ENCODE assay signal across 20 cellular contexts in genomic region chr5:160473736-160474483, GRCh38. TPM values are rescaled to one million over a fixed set of nuclear protein-coding genes. Genes with fewer than 3 reads are reported as not detected.
DNase-seq lines count a peak whose midpoint lies in the region; ATAC-seq and TF ChIP-seq lines count a peak whose summit lies in the region.
"Had no signal": no experiment of that assay in that cellular context is flagged by ENCODE, and none has a peak within 500 bp of the region (broad histone marks: within the 10 kb centered on the region; RNA-seq: fewer than 3 reads in every experiment).

No MANE protein-coding gene starts in this region.

- peaks cover 96% of the 10 kb centered on the region for H3K4me1 Mint-ChIP-seq in Calu3 (ENCODE audit: low read depth, unreplicated experiment)

- CTCF ChIA-PET in Calu3 (lab: Charles Lee): interaction anchor here (1.2 to 1.3 kb wide), 2 partner anchors 10 to 11 kb away, joined by 3 read pairs; no protein-coding TSS in a partner anchor

- in situ Hi-C loops in SK-MEL-5 (cut with HindIII; ENCODE audit: low pct_unique_long_range_greater_than_20kb, low sequenced_read_pairs): no loop called here

- H3K27ac Mint-ChIP-seq in Calu3 (ENCODE audit: unreplicated experiment): peak overlapping the region; percentile 40
- H3K27ac Mint-ChIP-seq: H9, mesothelial cell of epicardium had no signal

- no peak for DNase-seq in activated CD4-positive, CD25-positive, alpha-beta regulatory T cell treated with anti-CD3 and anti-CD28 coated beads, Interleukin-2, amount 50 U/mL, for 72 hours
- DNase-seq in Calu3 (no peak), SK-MEL-5 (ENCODE audit: low read depth, low spot score) (peak; percentile 44), kidney glomerular epithelial cell (lab: John Stamatoyannopoulos, UW) (peak; percentile 56), NCI-H82 (lab: John Stamatoyannopoulos, UW) (no peak), left colon (no peak)
- DNase-seq: BE2C; brain microvascular endothelial cell; foreskin fibroblast; H9; hypothalamus; kidney; NCI-H187 treated with DMSO at 0.1 percent for 48 hours; NCI-H446; NK-92 treated with Interleukin-12 subunit alpha and Interleukin-12 subunit beta, amount 100 ng/mL, for 24 hours; stimulated activated CD4-positive, alpha-beta T cell treated with anti-CD3 and anti-CD28 coated beads, Interleukin-12 subunit alpha, Interleukin-12 subunit beta, amount 100 ng/mL, for 4 hours had no signal

- H3K9me3 Mint-ChIP-seq in Calu3 (ENCODE audit: low read depth, unreplicated experiment): peaks cover 3% of the 10 kb centered on the region
- H3K9me3 Mint-ChIP-seq: H9, mesothelial cell of epicardium had no signal

- intact Hi-C loops in Calu3 (cut with micrococcal nuclease; ENCODE audit: unreplicated experiment) (no loop called here), left colon (cut with DNase I, micrococcal nuclease) (no loop called here)

- BruUV-seq in Calu3 (replicated peaks; lab: Mats Ljungman, UMichigan): no TSS peak

- peak; percentile 58 to 64 for ATAC-seq in activated CD4-positive, CD25-positive, alpha-beta regulatory T cell treated with anti-CD3 and anti-CD28 coated beads, Interleukin-2, amount 50 U/mL, for 24 hours
- ATAC-seq in left colon: no peak
- no peak for ATAC-seq in HG03045 (IDR thresholded peaks at IDR 0.05; ENCODE audit: unreplicated experiment)
- ATAC-seq: Right ventricle myocardium inferior had no signal

- H3K27me3 Mint-ChIP-seq in Calu3 (ENCODE audit: unreplicated experiment): no peaks in the 10 kb centered on the region

- no peak for TF ChIP-seq CTCF in Calu3 (IDR thresholded peaks at IDR 0.05; ENCODE audit: unreplicated experiment)

- H3K4me3 Mint-ChIP-seq in Calu3 (ENCODE audit: low read depth, unreplicated experiment): no peak overlapping the region
- H3K4me3 Mint-ChIP-seq: H9, mesothelial cell of epicardium had no signal

- peaks cover 59% of the 10 kb centered on the region for H3K36me3 Mint-ChIP-seq in Calu3 (ENCODE audit: insufficient read depth, unreplicated experiment)
- H3K36me3 Mint-ChIP-seq: mesothelial cell of epicardium had no signal

RNA-seq across cellular contexts. Expression of gene PTTG1, which starts 52.3 kb away (rescaled TPM):
- total RNA-seq in Calu3 (2022) (144 and 184 TPM in 2 replicates), left colon (10 to 100 TPM in 1 of 2 donors, 1 to 10 TPM in 1; 6.8 to 30.8 TPM)
- total RNA-seq in SK-MEL-5 (2014; rRNA removed; shearing (Covaris generic)): 238 and 294 TPM in 2 replicates
- polyA plus RNA-seq in SK-MEL-5 (2015; cell fraction: cytosol; rRNA removed): 277 and 486 TPM in 2 replicates
- 132 and 221 TPM in 2 replicates for polyA plus RNA-seq in SK-MEL-5 (2015; cell fraction: nucleus; rRNA removed)

RNA-seq across cellular contexts. Expression of gene SLU7, which starts 55.0 kb away (rescaled TPM):
- total RNA-seq in Calu3 (2022) (62.8 and 71.2 TPM in 2 replicates), left colon (10 to 100 TPM; 35.5 to 50.7 TPM)
- total RNA-seq in SK-MEL-5 (2014; rRNA removed; shearing (Covaris generic)): 66.9 and 70.7 TPM in 2 replicates
- polyA plus RNA-seq in SK-MEL-5 (2015; cell fraction: cytosol; rRNA removed): 59.7 and 70.1 TPM in 2 replicates
- 32.4 and 33.6 TPM in 2 replicates for polyA plus RNA-seq in SK-MEL-5 (2015; cell fraction: nucleus; rRNA removed)

Comparison
In these comparisons a context has a peak if more than half of its experiments do, and no peak if none do; other contexts are left out.
1. ATAC-seq: peak in activated CD4-positive, CD25-positive, alpha-beta regulatory T cell treated with anti-CD3 and anti-CD28 coated beads, Interleukin-2, amount 50 U/mL, for 24 hours (2 of 2); none in left colon (single experiment) and HG03045 (single experiment).
2. DNase-seq: peak in SK-MEL-5 (single experiment) and kidney glomerular epithelial cell (single experiment); none in activated CD4-positive, CD25-positive, alpha-beta regulatory T cell treated with anti-CD3 and anti-CD28 coated beads, Interleukin-2, amount 50 U/mL, for 72 hours (single experiment), Calu3 (single experiment), NCI-H82 (single experiment) and left colon (0 of 2).